13 cellular contexts compared by ENCODE assay signal in genomic region chr20:49318091-49318429, GRCh38. TPM values are rescaled to one million over a fixed set of nuclear protein-coding genes. Genes with fewer than 3 reads are reported as not detected.
DNase-seq lines count a peak whose midpoint lies in the region; ATAC-seq, FAIRE-seq and TF ChIP-seq lines count a peak whose summit lies in the region.
"Had no signal": no experiment of that assay in that cellular context is flagged by ENCODE, and none has a peak within 500 bp of the region (broad histone marks: within the 10 kb centered on the region; RNA-seq: fewer than 3 reads in every experiment).

No MANE protein-coding gene starts in this region.

- H3K27ac ChIP-seq in breast epithelium, result no peak overlapping the region
- H3K27ac ChIP-seq in naive thymus-derived CD4-positive, alpha-beta T cell (ENCODE audit: low read depth, low read length), result no peak overlapping the region

- H3K27me3 ChIP-seq in breast epithelium, result peaks cover 2 to 28% of the 10 kb centered on the region in 2 donors
- peaks cover 7 to 29% of the 10 kb centered on the region in 2 donors for H3K27me3 ChIP-seq in naive thymus-derived CD4-positive, alpha-beta T cell (ENCODE audit: control insufficient read depth in 2 of 2, insufficient read depth in 2 of 2, low read length in 2 of 2)

- no peaks in the 10 kb centered on the region for H3K36me3 ChIP-seq in breast epithelium
- H3K36me3 ChIP-seq in naive thymus-derived CD4-positive, alpha-beta T cell (ENCODE audit: control insufficient read depth in 2 of 3, insufficient read depth in 3 of 3, low read length in 3 of 3), result no peaks in the 10 kb centered on the region

- no peaks in the 10 kb centered on the region for H3K4me1 Mint-ChIP-seq in MCF 10A (ENCODE audit: insufficient read depth, unreplicated experiment)
- H3K4me1 Mint-ChIP-seq in chondrocyte (ENCODE audit: low read depth), result peaks cover 15% of the 10 kb centered on the region
- H3K4me1 Mint-ChIP-seq in naive thymus-derived CD4-positive, alpha-beta T cell, result peaks cover 10 to 18% (median 14%) of the 10 kb centered on the region in 7 donors
- peaks cover 5% of the 10 kb centered on the region for H3K4me1 Mint-ChIP-seq in type B pancreatic cell (ENCODE audit: unreplicated experiment)
- peaks cover 18% of the 10 kb centered on the region for H3K4me1 Mint-ChIP-seq in CD14-positive monocyte

- FAIRE-seq in H54 (lab: Jason Lieb, UNC), result no peak
- FAIRE-seq: bronchial epithelial cell had no signal

- H3K4me3 Mint-ChIP-seq in MCF 10A (ENCODE audit: unreplicated experiment) (no peak overlapping the region), chondrocyte (ENCODE audit: unreplicated experiment) (peak overlapping the region; percentile 36), type B pancreatic cell (peak overlapping the region; percentile 78), CD14-positive monocyte (peak overlapping the region in 1 of 2 donors; percentile 100)
- H3K4me3 Mint-ChIP-seq in naive thymus-derived CD4-positive, alpha-beta T cell, result peak overlapping the region in 9 of 10 donors; percentile 39 to 93 (median 60)

- TF ChIP-seq POLR2A in breast epithelium (IDR thresholded peaks at IDR 0.05) (no peak), H54 (IDR thresholded peaks at IDR 0.05; ENCODE audit: low read depth, low read length) (no peak)

- H3K4me1 ChIP-seq in breast epithelium, result peaks cover 0 to 7% of the 10 kb centered on the region in 2 donors
- peaks cover 5% of the 10 kb centered on the region in 2 donors for H3K4me1 ChIP-seq in naive thymus-derived CD4-positive, alpha-beta T cell (ENCODE audit: control insufficient read depth in 2 of 2, insufficient read depth in 2 of 2, low read length in 2 of 2)

- POLR2A ChIA-PET in MCF 10A (lab: Yijun Ruan, JAX), result interaction anchor here (1.0 kb wide), 1 partner anchor 37 kb away, joined by 4 read pairs; no protein-coding TSS in a partner anchor
- POLR2A ChIA-PET in naive thymus-derived CD4-positive, alpha-beta T cell (lab: Charles Lee), result interaction anchor here (0.5 to 1.1 kb wide), 2 partner anchors 35 to 134 kb away, joined by 3 read pairs; no protein-coding TSS in a partner anchor

- TF ChIP-seq CTCF in breast epithelium (IDR thresholded peaks at IDR 0.05) (no peak), MCF 10A (IDR thresholded peaks at IDR 0.05; ENCODE audit: unreplicated experiment) (no peak), chondrocyte (IDR thresholded peaks at IDR 0.05) (no peak), type B pancreatic cell (conservative IDR thresholded peaks at IDR 0.05) (no peak), CD14-positive monocyte (IDR thresholded peaks at IDR 0.05) (no peak)

- H3K4me3 ChIP-seq in breast epithelium, result peak overlapping the region; percentile 26 to 67 (median 45)
- H3K4me3 ChIP-seq in naive thymus-derived CD4-positive, alpha-beta T cell (ENCODE audit: low read length), result no peak overlapping the region
- H3K4me3 ChIP-seq: mucosa of descending colon had no signal

- intact Hi-C loops in breast epithelium (cut with DNase I; ENCODE audit: low total_unique reads) (no loop called here), MCF 10A (cut with micrococcal nuclease) (no loop called here), CD14-positive monocyte (cut with micrococcal nuclease) (no loop called here)
- intact Hi-C loops in naive thymus-derived CD4-positive, alpha-beta T cell (cut with micrococcal nuclease), result loop anchor here in 1 of 2 donors (5.0 kb wide), 1 partner anchor 186 kb away; no protein-coding TSS in a partner anchor

- CTCF ChIA-PET in MCF 10A (lab: Yijun Ruan, JAX), result interaction anchor here (0.5 kb wide), 1 partner anchor 602 kb away, joined by 3 read pairs; no protein-coding TSS in a partner anchor
- CTCF ChIA-PET in naive thymus-derived CD4-positive, alpha-beta T cell (lab: Charles Lee), result no interaction called here

- H3K27me3 Mint-ChIP-seq in MCF 10A (ENCODE audit: insufficient read depth, unreplicated experiment), result peaks cover 40% of the 10 kb centered on the region
- H3K27me3 Mint-ChIP-seq in chondrocyte (ENCODE audit: low read depth), result peaks cover 51% of the 10 kb centered on the region
- H3K27me3 Mint-ChIP-seq in naive thymus-derived CD4-positive, alpha-beta T cell, result peaks cover 39 to 88% (median 51%) of the 10 kb centered on the region in 5 donors
- peaks cover 92% of the 10 kb centered on the region for H3K27me3 Mint-ChIP-seq in type B pancreatic cell
- peaks cover 57 to 76% (median 66%) of the 10 kb centered on the region in 3 donors for H3K27me3 Mint-ChIP-seq in CD14-positive monocyte (ENCODE audit: low read depth in 3 of 3)

- BruUV-seq in MCF 10A (replicated peaks; lab: Mats Ljungman, UMichigan), result no TSS peak

- DNase-seq in breast epithelium (ENCODE audit: low spot score in 2 of 2) (no peak), MCF 10A (ENCODE audit: unreplicated experiment) (no peak), chondrocyte (ENCODE audit: low spot score) (no peak), type B pancreatic cell (ENCODE audit: extremely low spot score, unreplicated experiment) (no peak), H54 (ENCODE audit: insufficient read length, low spot score) (no peak), cerebellar nuclear complex (lab: John Stamatoyannopoulos, UW) (no peak), CD14-positive monocyte (ENCODE audit: low spot score) (no peak)
- no peak for DNase-seq in naive thymus-derived CD4-positive, alpha-beta T cell
- DNase-seq: foreskin melanocyte; mucosa of descending colon; NCI-H1436; stimulated activated CD4-positive, alpha-beta T cell treated with anti-CD3 and anti-CD28 coated beads, Interleukin-4, amount 100 ng/mL, for 24 hours had no signal

- no peak overlapping the region for H3K27ac Mint-ChIP-seq in MCF 10A (ENCODE audit: low read depth, unreplicated experiment)
- H3K27ac Mint-ChIP-seq in chondrocyte (ENCODE audit: unreplicated experiment), result no peak overlapping the region
- H3K27ac Mint-ChIP-seq in naive thymus-derived CD4-positive, alpha-beta T cell, result no peak overlapping the region
- no peak overlapping the region for H3K27ac Mint-ChIP-seq in type B pancreatic cell
- peak overlapping the region in 1 of 7 donors; percentile 30 for H3K27ac Mint-ChIP-seq in CD14-positive monocyte

- no peaks in the 10 kb centered on the region for H3K9me3 Mint-ChIP-seq in MCF 10A (ENCODE audit: unreplicated experiment)
- peaks cover 6% of the 10 kb centered on the region for H3K9me3 Mint-ChIP-seq in chondrocyte (ENCODE audit: low read depth)
- H3K9me3 Mint-ChIP-seq in naive thymus-derived CD4-positive, alpha-beta T cell, result no peaks in the 10 kb centered on the region
- H3K9me3 Mint-ChIP-seq in type B pancreatic cell, result peaks cover 8% of the 10 kb centered on the region
- peaks cover 0 to 16% (median 12%) of the 10 kb centered on the region in 7 donors for H3K9me3 Mint-ChIP-seq in CD14-positive monocyte

- H3K36me3 Mint-ChIP-seq in MCF 10A (ENCODE audit: insufficient read depth, unreplicated experiment) (no peaks in the 10 kb centered on the region), chondrocyte (ENCODE audit: low read depth) (peaks cover 5% of the 10 kb centered on the region), type B pancreatic cell (no peaks in the 10 kb centered on the region), CD14-positive monocyte (peaks cover 0 to 5% of the 10 kb centered on the region in 2 donors)
- H3K36me3 Mint-ChIP-seq in naive thymus-derived CD4-positive, alpha-beta T cell, result no peaks in the 10 kb centered on the region

- no peak for ATAC-seq in naive thymus-derived CD4-positive, alpha-beta T cell
- ATAC-seq: mucosa of descending colon had no signal

- H3K9me3 ChIP-seq in breast epithelium, result no peaks in the 10 kb centered on the region
- no peaks in the 10 kb centered on the region for H3K9me3 ChIP-seq in naive thymus-derived CD4-positive, alpha-beta T cell (ENCODE audit: control insufficient read depth in 2 of 3, low read length in 3 of 3)
- H3K9me3 ChIP-seq: mucosa of descending colon had no signal

RNA-seq across cellular contexts. Expression of gene ZNFX1, which starts 40.2 kb away (rescaled TPM):
- total RNA-seq in breast epithelium (10 to 100 TPM; 36.3 to 42.1 (median 36.7) TPM), MCF 10A (2022) (24.3 and 26.8 TPM in 2 replicates), chondrocyte (36.0 to 38.7 TPM (median 36.4 TPM) in 3 replicates), type B pancreatic cell (ENCODE audit: low replicate concordance) (14.1 and 21.9 TPM in 2 replicates)
- total RNA-seq in naive thymus-derived CD4-positive, alpha-beta T cell, result 10 to 100 TPM; 45.0 to 83.7 (median 62.2) TPM
- 10 to 100 TPM; 34.5 to 79.5 TPM for polyA plus RNA-seq in naive thymus-derived CD4-positive, alpha-beta T cell
- 10 to 100 TPM; 11.4 to 23.2 TPM for polyA plus RNA-seq in CD14-positive monocyte
